ENCODE assay signal across 16 cellular contexts in genomic region chr12:15364221-15365170, GRCh38. TPM values are rescaled to one million over a fixed set of nuclear protein-coding genes. Genes with fewer than 3 reads are reported as not detected.
DNase-seq lines count a peak whose midpoint lies in the region; ATAC-seq and TF ChIP-seq lines count a peak whose summit lies in the region.
"Had no signal": no experiment of that assay in that cellular context is flagged by ENCODE, and none has a peak within 500 bp of the region (broad histone marks: within the 10 kb centered on the region; RNA-seq: fewer than 3 reads in every experiment).

No MANE protein-coding gene starts in this region.

- H3K36me3 ChIP-seq in ACC112 (ENCODE audit: insufficient read depth, low read length), result no peaks in the 10 kb centered on the region
- H3K36me3 ChIP-seq: adrenal gland, thoracic aorta had no signal

- WGBS in H9 (ENCODE audit: extremely low coverage, insufficient read length, low lambda C conversion rate), result no CpG with 5 or more reads among the region's 4 CpGs

- H4K20me1 ChIP-seq in H9 (ENCODE audit: control insufficient read depth, insufficient read depth, insufficient read length), result no peaks in the 10 kb centered on the region

- H3K14ac ChIP-seq in H9 (ENCODE audit: insufficient read depth, low read length), result no peak overlapping the region

- H4K8ac ChIP-seq in H9 (replicated peaks; ENCODE audit: insufficient read length, low read depth, low read length), result no peak overlapping the region

- TF ChIP-seq CTCF in GM13976 (IDR thresholded peaks at IDR 0.05; ENCODE audit: borderline replicate concordance, control extremely low read depth, extremely low read depth, insufficient read depth, missing control alignments) (no peak), H9 (conservative IDR thresholded peaks at IDR 0.05) (no peak)

- H3K27ac Mint-ChIP-seq in H9, result no peak overlapping the region; a peak in 1 of 7 replicates
- H3K27ac Mint-ChIP-seq: activated CD8-positive, alpha-beta T cell treated with anti-CD3 and anti-CD28 coated beads for 36 hours; natural killer cell treated with Interleukin-12 subunit alpha and Interleukin-12 subunit beta and Interleukin-15 and Interleukin-18, amount 100 ng/mL, for 72 hours had no signal

- H2BK120ac ChIP-seq in H9 (ENCODE audit: low read depth, low read length, poor library complexity, severe bottlenecking), result no peak overlapping the region

- H3K36me3 Mint-ChIP-seq in H9 (ENCODE audit: insufficient read depth in 1 of 3, low read depth in 3 of 3), result no peaks in the 10 kb centered on the region
- H3K36me3 Mint-ChIP-seq: natural killer cell treated with Interleukin-12 subunit alpha and Interleukin-12 subunit beta and Interleukin-15 and Interleukin-18, amount 100 ng/mL, for 72 hours had no signal

- no peak overlapping the region for H4K5ac ChIP-seq in H9 (ENCODE audit: insufficient read length, low read depth, low read length)

- no peak overlapping the region for H3T11ph ChIP-seq in H9 (ENCODE audit: low read length)

- H3K27me3 ChIP-seq in ACC112 (ENCODE audit: insufficient read depth, low read length) (no peaks in the 10 kb centered on the region), H9 (ENCODE audit: insufficient read depth, low read length) (no peaks in the 10 kb centered on the region)
- H3K27me3 ChIP-seq: adrenal gland had no signal

- DNase-seq in M059J (ENCODE audit: low read depth) (peak; percentile 4), foreskin melanocyte (peak; percentile 64), COLO829 (ENCODE audit: low spot score) (no peak), GM13976 (ENCODE audit: low spot score) (no peak), H9 (no peak), Right ventricle myocardium inferior (ENCODE audit: missing footprints) (no peak)
- DNase-seq: activated CD8-positive, alpha-beta T cell treated with anti-CD3 and anti-CD28 coated beads for 36 hours; adrenal gland; erythroblast; NCI-H2171 treated with DMSO at 0.1 percent for 48 hours; stimulated activated CD4-positive, alpha-beta T cell treated with anti-CD3 and anti-CD28 coated beads, Interleukin-2, amount 100 ng/mL, for 48 hours had no signal

- H3K79me1 ChIP-seq in H9 (ENCODE audit: insufficient read depth, low read depth, low read length, poor library complexity, severe bottlenecking), result no peaks in the 10 kb centered on the region

- no peaks in the 10 kb centered on the region for H3K23me2 ChIP-seq in H9 (ENCODE audit: insufficient read length, low read depth, low read length, poor library complexity, severe bottlenecking)

- peaks cover 0 to 3% of the 10 kb centered on the region in 2 experiments; a peak in 2 of 4 replicates for H3K4me1 Mint-ChIP-seq in H9

- H3K9me3 Mint-ChIP-seq in H9, result no peaks in the 10 kb centered on the region
- H3K9me3 Mint-ChIP-seq: activated CD8-positive, alpha-beta T cell treated with anti-CD3 and anti-CD28 coated beads for 36 hours; natural killer cell treated with Interleukin-12 subunit alpha and Interleukin-12 subunit beta and Interleukin-15 and Interleukin-18, amount 100 ng/mL, for 72 hours had no signal

- no peak overlapping the region for H3K4me3 Mint-ChIP-seq in H9
- H3K4me3 Mint-ChIP-seq: activated CD8-positive, alpha-beta T cell treated with anti-CD3 and anti-CD28 coated beads for 36 hours; natural killer cell treated with Interleukin-12 subunit alpha and Interleukin-12 subunit beta and Interleukin-15 and Interleukin-18, amount 100 ng/mL, for 72 hours had no signal

- intact Hi-C loops in Right ventricle myocardium inferior (cut with DNase I), result no loop called here

- peak overlapping the region; percentile 19; the same call in 1 of the 2 replicates for H3K27ac ChIP-seq in ACC112 (ENCODE audit: low read depth, low read length)
- no peak overlapping the region for H3K27ac ChIP-seq in H9 (ENCODE audit: insufficient read length, low read depth, low read length)
- H3K27ac ChIP-seq: adrenal gland, thoracic aorta had no signal

- no peak overlapping the region for H3K4ac ChIP-seq in H9 (ENCODE audit: low read depth, low read length)

- H2AFZ ChIP-seq in ACC112 (ENCODE audit: low read length, unreplicated experiment), result no peak overlapping the region
- no peak overlapping the region for H2AFZ ChIP-seq in H9 (ENCODE audit: low read length)

- H3K79me2 ChIP-seq in ACC112 (ENCODE audit: control insufficient read depth, insufficient read depth, low read length, unreplicated experiment), result no peaks in the 10 kb centered on the region
- no peaks in the 10 kb centered on the region; the same call in 1 of the 2 replicates for H3K79me2 ChIP-seq in H9 (ENCODE audit: insufficient read depth, low read length)

- H3K9me3 ChIP-seq in H9 (ENCODE audit: control insufficient read depth, low read depth, low read length), result no peaks in the 10 kb centered on the region
- H3K9me3 ChIP-seq: adrenal gland, thoracic aorta had no signal

- no peak overlapping the region for H3K4me2 ChIP-seq in H9 (ENCODE audit: insufficient read depth, insufficient read length, low read length)

- no peak overlapping the region for H2BK5ac ChIP-seq in H9 (ENCODE audit: insufficient read length, low read length)

- no peak overlapping the region for H3K56ac ChIP-seq in H9 (ENCODE audit: insufficient read length, low read depth, low read length)

- no peak overlapping the region for H3K4me3 ChIP-seq in ACC112 (ENCODE audit: low read depth, low read length)
- H3K4me3 ChIP-seq: adrenal gland, lung, thoracic aorta had no signal

- ATAC-seq in SK-N-SH treated with all-trans-retinoic acid at 6 μM for 48 hours (peak; percentile 79), Right ventricle myocardium inferior (no peak)
- ATAC-seq: activated CD8-positive, alpha-beta T cell treated with anti-CD3 and anti-CD28 coated beads for 36 hours; natural killer cell treated with Interleukin-12 subunit alpha and Interleukin-12 subunit beta and Interleukin-15 and Interleukin-18, amount 100 ng/mL, for 72 hours had no signal

- no peak overlapping the region for H3K9ac ChIP-seq in H9 (ENCODE audit: extremely low read depth, insufficient read length, low read length)

- in situ Hi-C loops in GM13976 (cut with MboI; ENCODE audit: low sequenced_read_pairs, unreplicated experiment), result no loop called here

- no peak overlapping the region for H2AK5ac ChIP-seq in H9 (ENCODE audit: insufficient read length, low read length)

- H3K27me3 Mint-ChIP-seq in H9 (ENCODE audit: low read depth), result peaks cover 3% of the 10 kb centered on the region; the same call in 1 of the 2 replicates

- no peak overlapping the region for H3K23ac ChIP-seq in H9 (ENCODE audit: insufficient read length, low read depth, low read length)

- no peak overlapping the region for H2BK20ac ChIP-seq in H9 (ENCODE audit: low read depth, low read length, poor library complexity, severe bottlenecking)

- H2BK15ac ChIP-seq in H9 (ENCODE audit: low read depth, low read length), result no peak overlapping the region

- H2BK12ac ChIP-seq in H9 (ENCODE audit: insufficient read length, low read depth, low read length), result no peak overlapping the region

- H3K18ac ChIP-seq in H9 (ENCODE audit: insufficient read length, low read depth, low read length), result no peak overlapping the region

- H4K91ac ChIP-seq in H9 (ENCODE audit: insufficient read length, low read depth, low read length), result no peak overlapping the region

- H3K4me1 ChIP-seq in ACC112 (ENCODE audit: control insufficient read depth, insufficient read depth, low read length, unreplicated experiment), result peaks cover 18% of the 10 kb centered on the region
- H3K4me1 ChIP-seq in H9 (ENCODE audit: insufficient read depth, low read length), result no peaks in the 10 kb centered on the region
- H3K4me1 ChIP-seq: adrenal gland had no signal

TF ChIP-seq in SK-N-SH treated with all-trans-retinoic acid at 6 μM for 48 hours, 23 proteins besides CTCF, POLR2A, EP300 and RAD21 (continues in another document):
- TF ChIP-seq RARB (CRISPR knock-in tag; IDR thresholded peaks at IDR 0.05), result peak; percentile 97
- peak; percentile 98 for TF ChIP-seq TOX (CRISPR knock-in tag; IDR thresholded peaks at IDR 0.05; ENCODE audit: borderline replicate concordance)
- TF ChIP-seq ESRRG (CRISPR knock-in tag; IDR thresholded peaks at IDR 0.05), result no peak
- peak; percentile 96 for TF ChIP-seq ZC3H10 (CRISPR knock-in tag; IDR thresholded peaks at IDR 0.05)
- no peak for TF ChIP-seq ZFP3 (CRISPR knock-in tag; IDR thresholded peaks at IDR 0.05)
- TF ChIP-seq ZNF70 (CRISPR knock-in tag; IDR thresholded peaks at IDR 0.05), result no peak
- TF ChIP-seq ARNTL (CRISPR knock-in tag; IDR thresholded peaks at IDR 0.05; ENCODE audit: borderline replicate concordance, low read depth), result no peak
- no peak for TF ChIP-seq BACH2 (CRISPR knock-in tag; IDR thresholded peaks at IDR 0.05; ENCODE audit: borderline replicate concordance)
- TF ChIP-seq CSDC2 (CRISPR knock-in tag; IDR thresholded peaks at IDR 0.05), result no peak
- no peak for TF ChIP-seq ZNF8 (CRISPR knock-in tag; IDR thresholded peaks at IDR 0.05)
- TF ChIP-seq ZNF565 (CRISPR knock-in tag; conservative IDR thresholded peaks at IDR 0.05; ENCODE audit: low read depth), result no peak
- no peak for TF ChIP-seq SNAI2 (CRISPR knock-in tag; IDR thresholded peaks at IDR 0.05)
- TF ChIP-seq ISL1 (CRISPR knock-in tag; IDR thresholded peaks at IDR 0.05), result peak; percentile 90
- peak; percentile 15; the same call in 1 of the 2 replicates for TF ChIP-seq POU6F1 (CRISPR knock-in tag; IDR thresholded peaks at IDR 0.05; ENCODE audit: borderline replicate concordance, low read depth)

RNA-seq across cellular contexts. Expression of gene PTPRO, which starts 42.2 kb away (rescaled TPM):
- 0.02 and 0.32 TPM in 2 replicates for total RNA-seq in M059J (2014; rRNA removed; shearing (Covaris generic))
- total RNA-seq in H9 (2021) (0.37 and 0.52 TPM in 2 replicates), Right ventricle myocardium inferior (1.3 TPM)
- total RNA-seq: natural killer cell treated with Interleukin-12 subunit alpha and Interleukin-12 subunit beta and Interleukin-15 and Interleukin-18, amount 100 ng/mL, for 72 hours had no signal

Comparison
In these comparisons a context has a peak if more than half of its experiments do, and no peak if none do; other contexts are left out.
1. DNase-seq: peak in M059J (single experiment) and foreskin melanocyte (single experiment); none in COLO829 (single experiment), GM13976 (single experiment), H9 (single experiment) and Right ventricle myocardium inferior (single experiment).